Comparison of ENCODE assay signal across 8 cellular contexts in genomic region chr2:75710577-75711253, GRCh38. TPM values are rescaled to one million over a fixed set of nuclear protein-coding genes. Genes with fewer than 3 reads are reported as not detected.
A peak's percentile ranks its signal among the peaks of the same experiment; 100 is the strongest.
DNase-seq lines count a peak whose midpoint lies in the region; ATAC-seq and TF ChIP-seq lines count a peak whose summit lies in the region.

TSS of gene GCFC2 (minus strand) at chr2:75710915. CDS start at chr2:75710855, 60 bp downstream.

- H3K4me3 ChIP-seq in GM23338 (peak within 1 kb of the TSS; percentile 60), fibroblast of pulmonary artery (replicated peaks; ENCODE audit: low read depth, low read length) (peak within 1 kb of the TSS; percentile 57)

- H3F3A ChIP-seq in GM23338 (replicated peaks; ENCODE audit: low read depth) = peaks cover 5% of the 10 kb centered on the region; the same call in 1 of the 2 replicates

- H3K4me1 Mint-ChIP-seq in GM23338 (peaks cover 18% of the 10 kb centered on the region), nephron (peaks cover 36% of the 10 kb centered on the region)
- H3K4me1 Mint-ChIP-seq in activated T-helper 2 cell treated with anti-CD3 and anti-CD28 coated beads, Interferon-gamma antibody, Interleukin-2, Interleukin-4, amounts not matched to agents 10 μg/mL and 5 μg/mL and 100 μg/mL, durations not matched to agents 14 hours and 24 hours and 36 hours (ENCODE audit: low read depth) = peaks cover 18% of the 10 kb centered on the region
- H3K4me1 Mint-ChIP-seq in stimulated activated naive CD8-positive, alpha-beta T cell treated with anti-CD3 and anti-CD28 coated beads, Interleukin-15, amount 100 ng/mL, for 72 hours = peaks cover 18% of the 10 kb centered on the region

- peak; percentile 96 for ATAC-seq in GM23338
- ATAC-seq in stimulated activated naive CD8-positive, alpha-beta T cell treated with anti-CD3 and anti-CD28 coated beads, Interleukin-15, amount 100 ng/mL, for 72 hours = peak; percentile 95

- no peaks in the 10 kb centered on the region for H3K36me3 ChIP-seq in GM23338 (ENCODE audit: insufficient read depth)

- peak within 1 kb of the TSS; percentile 72 for H3K4me2 ChIP-seq in GM23338

- peak within 1 kb of the TSS; percentile 96 for H3K27ac Mint-ChIP-seq in GM23338
- peak within 1 kb of the TSS; percentile 94 for H3K27ac Mint-ChIP-seq in activated T-helper 2 cell treated with anti-CD3 and anti-CD28 coated beads, Interferon-gamma antibody, Interleukin-2, Interleukin-4, amounts not matched to agents 10 μg/mL and 5 μg/mL and 100 μg/mL, durations not matched to agents 14 hours and 24 hours and 36 hours
- peak within 1 kb of the TSS; percentile 98 to 99 (median 98) for H3K27ac Mint-ChIP-seq in nephron
- H3K27ac Mint-ChIP-seq in stimulated activated naive CD8-positive, alpha-beta T cell treated with anti-CD3 and anti-CD28 coated beads, Interleukin-15, amount 100 ng/mL, for 72 hours = peak within 1 kb of the TSS; percentile 97 to 98

- H3K9me3 Mint-ChIP-seq in GM23338 = no peaks in the 10 kb centered on the region; the same call in 2 of the 3 replicates
- H3K9me3 Mint-ChIP-seq in activated T-helper 2 cell treated with anti-CD3 and anti-CD28 coated beads, Interferon-gamma antibody, Interleukin-2, Interleukin-4, amounts not matched to agents 10 μg/mL and 5 μg/mL and 100 μg/mL, durations not matched to agents 14 hours and 24 hours and 36 hours = no peaks in the 10 kb centered on the region
- H3K9me3 Mint-ChIP-seq in nephron = no peaks in the 10 kb centered on the region
- H3K9me3 Mint-ChIP-seq in stimulated activated naive CD8-positive, alpha-beta T cell treated with anti-CD3 and anti-CD28 coated beads, Interleukin-15, amount 100 ng/mL, for 72 hours = no peaks in the 10 kb centered on the region

- H3K27ac ChIP-seq in GM23338 (ENCODE audit: low read depth) (peak within 1 kb of the TSS; percentile 86), RWPE1 (peak within 1 kb of the TSS; percentile 93)

- H3K4me3 Mint-ChIP-seq in GM23338 (peak within 1 kb of the TSS; percentile 89), nephron (peak within 1 kb of the TSS; percentile 87 to 95 (median 88))
- H3K4me3 Mint-ChIP-seq in activated T-helper 2 cell treated with anti-CD3 and anti-CD28 coated beads, Interferon-gamma antibody, Interleukin-2, Interleukin-4, amounts not matched to agents 10 μg/mL and 5 μg/mL and 100 μg/mL, durations not matched to agents 14 hours and 24 hours and 36 hours (ENCODE audit: low read depth) = peak within 1 kb of the TSS; percentile 88
- peak within 1 kb of the TSS; percentile 95 for H3K4me3 Mint-ChIP-seq in stimulated activated naive CD8-positive, alpha-beta T cell treated with anti-CD3 and anti-CD28 coated beads, Interleukin-15, amount 100 ng/mL, for 72 hours

- no peaks in the 10 kb centered on the region for H3K9me2 ChIP-seq in GM23338 (ENCODE audit: insufficient read depth)

- peaks cover 3% of the 10 kb centered on the region for H3K27me3 Mint-ChIP-seq in GM23338 (ENCODE audit: insufficient read depth, low read depth, poor library complexity)
- peaks cover 5% of the 10 kb centered on the region for H3K27me3 Mint-ChIP-seq in activated T-helper 2 cell treated with anti-CD3 and anti-CD28 coated beads, Interferon-gamma antibody, Interleukin-2, Interleukin-4, amounts not matched to agents 10 μg/mL and 5 μg/mL and 100 μg/mL, durations not matched to agents 14 hours and 24 hours and 36 hours (ENCODE audit: low read depth)
- no peaks in the 10 kb centered on the region for H3K27me3 Mint-ChIP-seq in nephron (ENCODE audit: low read depth)
- peaks cover 12% of the 10 kb centered on the region for H3K27me3 Mint-ChIP-seq in stimulated activated naive CD8-positive, alpha-beta T cell treated with anti-CD3 and anti-CD28 coated beads, Interleukin-15, amount 100 ng/mL, for 72 hours

- DNase-seq in EL (peak; percentile 89), GM23338 (ENCODE audit: low spot score) (peak; percentile 88), LHCN-M2 (ENCODE audit: low read depth) (peak; percentile 80), RWPE1 (ENCODE audit: low spot score) (peak; percentile 88), fibroblast of pulmonary artery (ENCODE audit: low read depth) (peak; percentile 89)
- peak; percentile 84 for DNase-seq in activated T-helper 2 cell treated with anti-CD3 and anti-CD28 coated beads, Interferon-gamma antibody, Interleukin-2, Interleukin-4, amounts not matched to agents 10 μg/mL and 5 μg/mL and 100 μg/mL, durations not matched to agents 14 hours and 24 hours and 36 hours (ENCODE audit: low spot score)
- DNase-seq in stimulated activated naive CD8-positive, alpha-beta T cell treated with anti-CD3 and anti-CD28 coated beads, Interleukin-15, amount 100 ng/mL, for 72 hours = peak; percentile 83 to 89

- H3K4me1 ChIP-seq in GM23338 (ENCODE audit: insufficient read depth) = peaks cover 16% of the 10 kb centered on the region

- H3K27me3 ChIP-seq in GM23338 (ENCODE audit: insufficient read depth) = no peaks in the 10 kb centered on the region

- CTCF ChIA-PET in RWPE1 (lab: Yijun Ruan, JAX) = interaction anchor here (0.6 kb wide), 1 partner anchor 14 kb away, joined by 3 read pairs; no protein-coding TSS in a partner anchor

- H4K20me1 ChIP-seq in GM23338 (replicated peaks; ENCODE audit: insufficient read depth) = no peaks in the 10 kb centered on the region

- peaks cover 13% of the 10 kb centered on the region for H3K79me2 ChIP-seq in GM23338 (replicated peaks; ENCODE audit: insufficient read depth)

- H3K36me3 Mint-ChIP-seq in GM23338 (ENCODE audit: low read depth) (peaks cover 11% of the 10 kb centered on the region), nephron (ENCODE audit: low read depth) (peaks cover 22% of the 10 kb centered on the region)
- peaks cover 21% of the 10 kb centered on the region for H3K36me3 Mint-ChIP-seq in activated T-helper 2 cell treated with anti-CD3 and anti-CD28 coated beads, Interferon-gamma antibody, Interleukin-2, Interleukin-4, amounts not matched to agents 10 μg/mL and 5 μg/mL and 100 μg/mL, durations not matched to agents 14 hours and 24 hours and 36 hours (ENCODE audit: low read depth)

- intact Hi-C loops in activated T-helper 2 cell treated with anti-CD3 and anti-CD28 coated beads, Interferon-gamma antibody, Interleukin-2, Interleukin-4, amounts not matched to agents 10 μg/mL and 5 μg/mL and 100 μg/mL, durations not matched to agents 14 hours and 24 hours and 36 hours (cut with micrococcal nuclease) = loop anchor here (1.0 to 5.0 kb wide), 3 partner anchors 33 to 752 kb away; partner anchors contain the start of gene POLE4

- TF ChIP-seq CTCF in GM23338 (conservative IDR thresholded peaks at IDR 0.05; ENCODE audit: low read depth in 2 of 2) (peak in 1 of 2 experiments; percentile 51; a peak in 3 of 4 replicates), RWPE1 (conservative IDR thresholded peaks at IDR 0.05; ENCODE audit: low read depth) (peak; percentile 42), fibroblast of pulmonary artery (IDR thresholded peaks at IDR 0.05; ENCODE audit: low read length, missing control alignments) (peak; percentile 13), nephron (IDR thresholded peaks at IDR 0.05; ENCODE audit: unreplicated experiment in 3 of 3) (peak; percentile 31 to 54 (median 44))

- peak within 1 kb of the TSS; percentile 94 for H2AFZ ChIP-seq in GM23338

- POLR2A ChIA-PET in RWPE1 (lab: Yijun Ruan, JAX; ENCODE audit: low non-redundant PET) = no interaction called here

TF ChIP-seq in GM23338, 12 proteins besides CTCF, POLR2A, EP300 and RAD21:
- TF ChIP-seq POLR2AphosphoS5 (IDR thresholded peaks at IDR 0.05; ENCODE audit: low read depth) = peak; percentile 52
- no peak for TF ChIP-seq EZH2phosphoT487 (IDR thresholded peaks at IDR 0.05; ENCODE audit: unreplicated experiment)
- TF ChIP-seq ZNF331 (CRISPR knock-in tag; IDR thresholded peaks at IDR 0.05; ENCODE audit: low read depth) = no peak
- TF ChIP-seq NANOG (IDR thresholded peaks at IDR 0.05; ENCODE audit: borderline replicate concordance) = no peak
- TF ChIP-seq ETS1 (IDR thresholded peaks at IDR 0.05) = peak; percentile 61; the same call in 1 of the 2 replicates
- TF ChIP-seq CREB1 (CRISPR knock-in tag; IDR thresholded peaks at IDR 0.05; ENCODE audit: low read depth) = peak; percentile 28; the same call in 1 of the 2 replicates
- no peak for TF ChIP-seq ZNF114 (CRISPR knock-in tag; IDR thresholded peaks at IDR 0.05)

RNA-seq across cellular contexts. Expression of gene GCFC2, which starts in this region (rescaled TPM):
- total RNA-seq in GM23338 (2014; rRNA removed; shearing (Covaris generic)) = 24.4 and 26.2 TPM in 2 replicates
- 19.1 and 23.8 TPM in 2 replicates for polyA plus RNA-seq in GM23338 (2016; fragmentation: Nextera tagmentation; extraction: Ambion mirVana)
- total RNA-seq in LHCN-M2 (2014; rRNA removed) = 14.1 and 14.3 TPM in 2 replicates
- 3.0 TPM for polyA plus RNA-seq in LHCN-M2 (2012)
- 32.0 and 32.1 TPM in 2 replicates for total RNA-seq in activated T-helper 2 cell treated with anti-CD3 and anti-CD28 coated beads, Interferon-gamma antibody, Interleukin-2, Interleukin-4, amounts not matched to agents 10 μg/mL and 5 μg/mL and 100 μg/mL, durations not matched to agents 14 hours and 24 hours and 36 hours

Comparison
In these comparisons a context has a peak if more than half of its experiments do, and no peak if none do; other contexts are left out.
1. Peak in every context shown above with its lines: DNase-seq, ATAC-seq, H3K4me3 ChIP-seq and H3K27ac ChIP-seq.